Comparison of ENCODE assay signal across 18 cellular contexts in the genomic region with DNA sequence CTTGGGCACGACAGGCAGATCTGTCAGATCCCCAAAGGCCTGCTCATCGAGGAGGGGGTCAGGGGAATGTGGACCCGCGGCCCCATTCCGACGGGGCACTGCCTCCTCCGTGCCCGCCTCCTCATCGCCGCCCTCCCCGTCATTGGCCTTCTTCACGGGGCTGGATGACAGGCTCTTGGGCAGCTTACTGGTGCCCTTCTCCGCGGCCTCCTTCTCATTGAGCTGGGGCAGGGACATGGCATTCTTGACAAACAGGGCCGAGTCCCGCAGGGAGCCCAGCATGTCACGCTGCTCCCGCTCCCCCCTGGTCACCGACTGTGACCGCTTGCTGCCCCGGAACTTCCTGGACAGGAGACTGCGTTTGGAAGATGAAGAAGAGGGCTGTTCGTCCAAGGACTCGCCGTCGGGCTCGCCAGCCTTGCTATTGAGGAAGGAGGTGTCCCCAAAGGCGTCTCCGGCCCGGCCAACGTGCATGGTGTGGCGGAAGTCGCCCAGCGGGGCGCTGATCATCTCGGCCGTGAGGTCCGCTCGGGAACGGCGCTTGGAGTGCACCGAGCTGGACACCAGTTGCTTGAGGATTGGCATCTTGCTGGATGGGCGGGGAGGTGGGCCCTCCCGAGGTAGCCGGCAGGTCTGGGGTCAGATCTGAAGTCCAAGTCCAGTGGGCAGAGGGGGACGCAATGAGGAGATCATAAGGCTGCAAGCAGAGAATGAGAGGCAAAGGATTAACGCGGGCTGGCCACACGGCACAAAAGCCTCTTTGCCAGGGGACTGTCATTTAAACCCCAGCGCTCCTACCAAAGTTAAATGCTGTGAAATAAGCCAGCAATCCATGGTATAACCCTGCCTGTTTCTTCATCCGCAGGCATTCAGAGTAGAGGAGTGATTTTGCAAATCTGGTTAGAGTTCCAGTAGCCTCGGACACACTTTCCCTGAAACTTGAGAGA. TPM values are rescaled to one million over a fixed set of nuclear protein-coding genes. Genes with fewer than 3 reads are reported as not detected.
DNase-seq lines count a peak whose midpoint lies in the region; ATAC-seq and TF ChIP-seq lines count a peak whose summit lies in the region.
"Had no signal": no experiment of that assay in that cellular context is flagged by ENCODE, and none has a peak within 500 bp of the region (broad histone marks: within the 10 kb centered on the region; RNA-seq: fewer than 3 reads in every experiment).

No MANE protein-coding gene starts in this region.

- POLR2A ChIA-PET in Caco-2 (lab: Charles Lee), result no interaction called here

- H3K4me3 Mint-ChIP-seq in Caco-2 (ENCODE audit: unreplicated experiment), result no peak overlapping the region
- H3K4me3 Mint-ChIP-seq: immature natural killer cell had no signal

- TF ChIP-seq POLR2A in esophagus muscularis mucosa (IDR thresholded peaks at IDR 0.05; ENCODE audit: low read depth) (no peak), sigmoid colon (IDR thresholded peaks at IDR 0.05) (no peak)

- no peaks in the 10 kb centered on the region for H3K9me3 ChIP-seq in Caco-2
- no peaks in the 10 kb centered on the region for H3K9me3 ChIP-seq in WERI-Rb-1 (ENCODE audit: severe bottlenecking)
- H3K9me3 ChIP-seq in esophagus muscularis mucosa, result no peaks in the 10 kb centered on the region
- no peaks in the 10 kb centered on the region for H3K9me3 ChIP-seq in sigmoid colon
- H3K9me3 ChIP-seq: thoracic aorta had no signal

- intact Hi-C loops in Caco-2 (cut with micrococcal nuclease; ENCODE audit: unreplicated experiment), result no loop called here
- intact Hi-C loops in esophagus muscularis mucosa (cut with DNase I), result no loop called here
- intact Hi-C loops in sigmoid colon (cut with DNase I), result no loop called here

- ATAC-seq in GM21381 (IDR thresholded peaks at IDR 0.05; ENCODE audit: unreplicated experiment), result no peak
- ATAC-seq in GM21529 (IDR thresholded peaks at IDR 0.05; ENCODE audit: unreplicated experiment), result no peak
- no peak for ATAC-seq in HG02973 (IDR thresholded peaks at IDR 0.05; ENCODE audit: unreplicated experiment)

- H3K36me3 ChIP-seq in Caco-2 (ENCODE audit: control insufficient read depth, insufficient read depth, low read length), result no peaks in the 10 kb centered on the region; the same call in 1 of the 2 replicates
- peaks cover 27% of the 10 kb centered on the region for H3K36me3 ChIP-seq in WERI-Rb-1
- H3K36me3 ChIP-seq in esophagus muscularis mucosa, result peaks cover 18 to 54% (median 35%) of the 10 kb centered on the region in 4 donors
- peaks cover 0 to 28% (median 14%) of the 10 kb centered on the region in 4 donors for H3K36me3 ChIP-seq in sigmoid colon

- TF ChIP-seq EP300 in esophagus muscularis mucosa (IDR thresholded peaks at IDR 0.05) (no peak), sigmoid colon (IDR thresholded peaks at IDR 0.05) (no peak)

- CTCF ChIA-PET in Caco-2 (lab: Charles Lee), result interaction anchor here (0.5 kb wide), 1 partner anchor 194 kb away, joined by 3 read pairs; a partner anchor contains a TSS

- H3K4me3 ChIP-seq in Caco-2 (ENCODE audit: low read depth, low read length) (no peak overlapping the region), WERI-Rb-1 (ENCODE audit: low read depth, low read length) (no peak overlapping the region), esophagus muscularis mucosa (no peak overlapping the region), sigmoid colon (no peak overlapping the region)
- H3K4me3 ChIP-seq: thoracic aorta had no signal

- H3K27ac ChIP-seq in WERI-Rb-1, result 0 out of 2 replicates have a peak overlapping the region, but pooled peaks have one; percentile 7
- peak overlapping the region; percentile 51 to 80 (median 76) for H3K27ac ChIP-seq in esophagus muscularis mucosa (replicated peaks in 1 of 4)
- peak overlapping the region; percentile 40 to 100 (median 86) for H3K27ac ChIP-seq in sigmoid colon

- DNase-seq in Caco-2 (no peak), WERI-Rb-1 (peak; percentile 58), esophagus muscularis mucosa (ENCODE audit: extremely low spot score) (no peak), sigmoid colon (no peak), epidermal melanocyte (ENCODE audit: insufficient read length, low spot score) (no peak)
- DNase-seq: activated naive CD4-positive, alpha-beta T cell; effector memory CD4-positive, alpha-beta T cell; foreskin melanocyte; immature natural killer cell; Kasumi-1; NCI-H1436 treated with DMSO at 0.1 percent for 48 hours; NCI-H510A; stimulated activated CD4-positive, alpha-beta T cell treated with anti-CD3 and anti-CD28 coated beads, Interleukin-15, amount 100 ng/mL, for 24 hours had no signal

- peak overlapping the region; percentile 37 for H3K27ac Mint-ChIP-seq in Caco-2 (ENCODE audit: unreplicated experiment)

- no peak for TF ChIP-seq CTCF in Caco-2 (IDR thresholded peaks at IDR 0.05; ENCODE audit: insufficient read depth in 1 of 2, low read depth in 1 of 2, low read length in 1 of 2, severe bottlenecking in 1 of 2, unreplicated experiment in 1 of 2)
- TF ChIP-seq CTCF in WERI-Rb-1 (IDR thresholded peaks at IDR 0.05; ENCODE audit: low read depth, low read length), result no peak
- TF ChIP-seq CTCF in esophagus muscularis mucosa (IDR thresholded peaks at IDR 0.05), result no peak
- no peak for TF ChIP-seq CTCF in sigmoid colon (IDR thresholded peaks at IDR 0.05)

- H3K36me3 Mint-ChIP-seq in Caco-2 (ENCODE audit: insufficient read depth, unreplicated experiment), result peaks cover 28% of the 10 kb centered on the region
- H3K36me3 Mint-ChIP-seq: immature natural killer cell had no signal

- no peaks in the 10 kb centered on the region for H3K27me3 Mint-ChIP-seq in Caco-2 (ENCODE audit: insufficient read depth, unreplicated experiment)

- H3K4me1 Mint-ChIP-seq in Caco-2 (ENCODE audit: low read depth, unreplicated experiment), result peaks cover 46% of the 10 kb centered on the region

- H3K27me3 ChIP-seq in Caco-2 (replicated peaks; ENCODE audit: control insufficient read depth, insufficient read depth, low read length) (no peaks in the 10 kb centered on the region), WERI-Rb-1 (ENCODE audit: insufficient read depth, low read depth, severe bottlenecking) (no peaks in the 10 kb centered on the region), esophagus muscularis mucosa (no peaks in the 10 kb centered on the region), sigmoid colon (no peaks in the 10 kb centered on the region)

- no TSS peak for BruUV-seq in Caco-2 (replicated peaks; lab: Mats Ljungman, UMichigan)

- no peaks in the 10 kb centered on the region for H3K9me3 Mint-ChIP-seq in Caco-2 (ENCODE audit: unreplicated experiment)
- H3K9me3 Mint-ChIP-seq: immature natural killer cell had no signal

- peaks cover 30% of the 10 kb centered on the region for H3K4me1 ChIP-seq in Caco-2
- peaks cover 80 to 90% (median 84%) of the 10 kb centered on the region in 4 donors for H3K4me1 ChIP-seq in esophagus muscularis mucosa
- peaks cover 0 to 96% (median 85%) of the 10 kb centered on the region in 4 donors for H3K4me1 ChIP-seq in sigmoid colon

- 83% methylated on average over 36 of the region's 52 CpGs for WGBS in esophagus muscularis mucosa
- 91 to 92% methylated on average over 52 of the region's 52 CpGs for whole genome bisulfite sequencing in sigmoid colon, 2 donors

RNA-seq across cellular contexts. Expression of a gene that starts 24.5 kb away (rescaled TPM):
- total RNA-seq in Caco-2 (2022) (not detected in 2 replicates), esophagus muscularis mucosa (not detected), sigmoid colon (not detected)
- not detected for polyA plus RNA-seq in sigmoid colon
- total RNA-seq: T-helper 1 cell treated with Interleukin-12 subunit alpha and Interleukin-12 subunit beta and Interleukin-4 antibody, amounts not matched to agents 30 ng/mL and 1 ng/mL, for 36 hours; thoracic aorta had no signal
- polyA plus RNA-seq: immature natural killer cell had no signal

RNA-seq across cellular contexts. Expression of a gene that starts 25.6 kb away (rescaled TPM):
- 25.8 and 27.9 TPM in 2 replicates for total RNA-seq in Caco-2 (2022)
- 100 to 1,000 TPM in 2 of 4 donors, 10 to 100 TPM in 2; 48.6 to 129 (median 104) TPM for total RNA-seq in esophagus muscularis mucosa
- 10 to 100 TPM; 68.1 to 87.6 (median 76.0) TPM for total RNA-seq in sigmoid colon
- 10 to 100 TPM; 44.0 to 57.3 (median 46.2) TPM for polyA plus RNA-seq in sigmoid colon

Comparison
In these comparisons a context has a peak if more than half of its experiments do, and no peak if none do; other contexts are left out.
1. H3K27ac ChIP-seq: peak in every context shown above with its lines; median percentile 86 in sigmoid colon; 76 in esophagus muscularis mucosa; 7 in WERI-Rb-1.